8 cellular contexts compared by ENCODE assay signal in the genomic region with DNA sequence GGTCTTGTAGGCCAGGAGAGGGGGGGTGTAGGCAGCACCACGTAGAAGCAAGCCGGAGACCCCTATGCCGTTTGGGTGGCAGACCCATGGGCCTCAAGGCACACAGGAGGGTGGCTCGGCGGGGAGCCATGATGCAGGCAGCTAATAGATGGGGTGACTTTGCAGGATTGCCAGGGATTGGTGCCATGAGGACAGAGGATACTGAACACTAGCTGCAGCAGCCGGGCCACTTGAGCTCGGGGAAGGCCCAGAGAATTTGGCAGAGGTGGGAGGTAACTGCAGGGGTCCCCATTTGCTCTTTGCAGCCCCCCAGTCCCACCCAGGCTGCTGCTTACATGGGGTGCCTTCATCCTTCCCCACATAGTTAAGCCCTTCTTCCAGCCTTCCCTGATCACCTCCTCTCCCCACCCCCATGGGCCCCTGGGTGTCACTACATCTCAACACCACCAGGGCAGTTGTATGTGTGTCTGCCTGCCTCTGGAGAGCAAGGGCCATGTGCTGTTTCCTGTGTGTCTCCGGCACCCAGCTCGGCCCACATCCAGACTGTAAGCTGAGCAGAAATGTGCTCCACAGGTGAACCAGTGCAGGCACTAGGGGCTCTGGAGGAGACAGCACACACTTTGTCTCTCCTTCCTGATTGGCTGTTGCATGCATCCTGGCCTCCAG. TPM values are rescaled to one million over a fixed set of nuclear protein-coding genes. Genes with fewer than 3 reads are reported as not detected.
DNase-seq lines count a peak whose midpoint lies in the region; ATAC-seq and TF ChIP-seq lines count a peak whose summit lies in the region.

No MANE protein-coding gene starts in this region.

- H3K27me3 ChIP-seq in stomach, result peaks cover 0 to 23% (median 8%) of the 10 kb centered on the region in 3 donors

- peak; percentile 43 for DNase-seq in activated T-cell treated with anti-CD3 and anti-CD28 coated beads, Interleukin-2, amount 50 U/mL, for 1 hour
- no peak for DNase-seq in activated T-cell treated with anti-CD3 and anti-CD28 coated beads for 4 hours
- peak; percentile 64 for DNase-seq in globus pallidus (ENCODE audit: low spot score)
- peak; percentile 43 for DNase-seq in stomach
- no peak for DNase-seq in NCI-H748 (lab: John Stamatoyannopoulos, UW; ENCODE audit: unreplicated experiment)
- no peak for DNase-seq in NCI-H345 (lab: John Stamatoyannopoulos, UW)

- no peak for TF ChIP-seq POLR2A in stomach (IDR thresholded peaks at IDR 0.05)

- intact Hi-C loops in stomach (cut with DNase I; ENCODE audit: low total_unique reads), result loop anchor here (10.0 kb wide), 1 partner anchor 100 kb away; the partner anchor contains the start of gene RAI1

- H3K4me3 ChIP-seq in stomach, result peak overlapping the region in 1 of 4 donors; percentile 69

- WGBS in stomach, 5 donors, result 38 to 68% (median 57%) methylated on average over 9 of the region's 9 CpGs

- peaks cover 64 to 82% (median 75%) of the 10 kb centered on the region in 4 donors for H3K4me1 ChIP-seq in stomach

- TF ChIP-seq CTCF in stomach (IDR thresholded peaks at IDR 0.05), result peak in 1 of 7 experiments; percentile 11

- TF ChIP-seq EP300 in stomach (IDR thresholded peaks at IDR 0.05), result no peak

- no peaks in the 10 kb centered on the region for H3K9me3 ChIP-seq in stomach

- H3K36me3 ChIP-seq in stomach, result no peaks in the 10 kb centered on the region

- H3K27ac ChIP-seq in stomach, result peak overlapping the region; percentile 80 to 91 (median 88)

- ATAC-seq in SK-N-SH treated with all-trans-retinoic acid at 6 μM for 48 hours, result peak; percentile 3; the same call in 1 of the 3 replicates
- ATAC-seq in GM21786 (IDR thresholded peaks at IDR 0.05; ENCODE audit: unreplicated experiment), result no peak

TF ChIP-seq in SK-N-SH treated with all-trans-retinoic acid at 6 μM for 48 hours, 23 proteins besides CTCF, POLR2A, EP300 and RAD21:
- TF ChIP-seq PATZ1 (CRISPR knock-in tag; IDR thresholded peaks at IDR 0.05; ENCODE audit: borderline replicate concordance) (no peak), PPARA (CRISPR knock-in tag; IDR thresholded peaks at IDR 0.05; ENCODE audit: borderline replicate concordance) (no peak), ESRRG (CRISPR knock-in tag; IDR thresholded peaks at IDR 0.05) (no peak), CSRNP3 (CRISPR knock-in tag; IDR thresholded peaks at IDR 0.05) (no peak), CSDC2 (CRISPR knock-in tag; IDR thresholded peaks at IDR 0.05) (no peak), ARNTL (CRISPR knock-in tag; IDR thresholded peaks at IDR 0.05; ENCODE audit: borderline replicate concordance, low read depth) (no peak), ZFP3 (CRISPR knock-in tag; IDR thresholded peaks at IDR 0.05) (no peak)
- TF ChIP-seq, protein P1, sequence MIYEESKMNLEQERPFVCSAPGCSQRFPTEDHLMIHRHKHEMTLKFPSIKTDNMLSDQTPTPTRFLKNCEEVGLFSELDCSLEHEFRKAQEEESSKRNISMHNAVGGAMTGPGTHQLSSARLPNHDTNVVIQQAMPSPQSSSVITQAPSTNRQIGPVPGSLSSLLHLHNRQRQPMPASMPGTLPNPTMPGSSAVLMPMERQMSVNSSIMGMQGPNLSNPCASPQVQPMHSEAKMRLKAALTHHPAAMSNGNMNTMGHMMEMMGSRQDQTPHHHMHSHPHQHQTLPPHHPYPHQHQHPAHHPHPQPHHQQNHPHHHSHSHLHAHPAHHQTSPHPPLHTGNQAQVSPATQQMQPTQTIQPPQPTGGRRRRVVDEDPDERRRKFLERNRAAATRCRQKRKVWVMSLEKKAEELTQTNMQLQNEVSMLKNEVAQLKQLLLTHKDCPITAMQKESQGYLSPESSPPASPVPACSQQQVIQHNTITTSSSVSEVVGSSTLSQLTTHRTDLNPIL (CRISPR knock-in tag; IDR thresholded peaks at IDR 0.05; ENCODE audit: low read depth), result no peak
- TF ChIP-seq, protein P2, sequence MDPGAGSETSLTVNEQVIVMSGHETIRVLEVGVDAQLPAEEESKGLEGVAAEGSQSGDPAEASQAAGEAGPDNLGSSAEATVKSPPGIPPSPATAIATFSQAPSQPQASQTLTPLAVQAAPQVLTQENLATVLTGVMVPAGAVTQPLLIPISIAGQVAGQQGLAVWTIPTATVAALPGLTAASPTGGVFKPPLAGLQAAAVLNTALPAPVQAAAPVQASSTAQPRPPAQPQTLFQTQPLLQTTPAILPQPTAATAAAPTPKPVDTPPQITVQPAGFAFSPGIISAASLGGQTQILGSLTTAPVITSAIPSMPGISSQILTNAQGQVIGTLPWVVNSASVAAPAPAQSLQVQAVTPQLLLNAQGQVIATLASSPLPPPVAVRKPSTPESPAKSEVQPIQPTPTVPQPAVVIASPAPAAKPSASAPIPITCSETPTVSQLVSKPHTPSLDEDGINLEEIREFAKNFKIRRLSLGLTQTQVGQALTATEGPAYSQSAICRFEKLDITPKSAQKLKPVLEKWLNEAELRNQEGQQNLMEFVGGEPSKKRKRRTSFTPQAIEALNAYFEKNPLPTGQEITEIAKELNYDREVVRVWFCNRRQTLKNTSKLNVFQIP (CRISPR knock-in tag; IDR thresholded peaks at IDR 0.05; ENCODE audit: borderline replicate concordance, low read depth), result no peak

RNA-seq across cellular contexts. Expression of gene SREBF1, which starts 52.1 kb away (rescaled TPM):
- total RNA-seq in stomach, result 100 to 1,000 TPM in 3 of 5 donors, 10 to 100 TPM in 2; 18.9 to 207 (median 126) TPM
- 10 to 100 TPM; 13.1 to 64.5 (median 17.2) TPM for polyA plus RNA-seq in stomach

Comparison
In these comparisons a context has a peak if more than half of its experiments do, and no peak if none do; other contexts are left out.
1. DNase-seq: peak in activated T-cell treated with anti-CD3 and anti-CD28 coated beads, Interleukin-2, amount 50 U/mL, for 1 hour (single experiment), globus pallidus (single experiment) and stomach (single experiment); none in activated T-cell treated with anti-CD3 and anti-CD28 coated beads for 4 hours (single experiment), NCI-H748 (single experiment) and NCI-H345 (single experiment).